ENCODE assay signal across 18 cellular contexts in genomic region chr11:118894192-118894591, GRCh38. TPM values are rescaled to one million over a fixed set of nuclear protein-coding genes. Genes with fewer than 3 reads are reported as not detected.
DNase-seq lines count a peak whose midpoint lies in the region; ATAC-seq and TF ChIP-seq lines count a peak whose summit lies in the region.
"Had no signal": no experiment of that assay in that cellular context is flagged by ENCODE, and none has a peak within 500 bp of the region (broad histone marks: within the 10 kb centered on the region; RNA-seq: fewer than 3 reads in every experiment).

No MANE protein-coding gene starts in this region.

- ATAC-seq in activated naive CD4-positive, alpha-beta T cell treated with anti-CD3 and anti-CD28 coated beads, Interleukin-2, amount 50 U/mL, for 72 hours: no peak
- no peak for ATAC-seq in naive thymus-derived CD8-positive, alpha-beta T cell
- no peak for ATAC-seq in GM18870 (IDR thresholded peaks at IDR 0.05; ENCODE audit: unreplicated experiment)

- POLR2A ChIA-PET in naive thymus-derived CD8-positive, alpha-beta T cell (lab: Charles Lee): interaction anchor here (1.7 to 7.4 kb wide), 10 partner anchors 11 to 203 kb away, joined by 4 to 130 read pairs (median 8); partner anchors contain the start of gene CXCR5

- no peak for DNase-seq in Calu3
- no peak for DNase-seq in activated naive CD4-positive, alpha-beta T cell treated with anti-CD3 and anti-CD28 coated beads, Interleukin-2, amount 50 U/mL, for 72 hours (ENCODE audit: low spot score in 2 of 2)
- peak in 1 of 10 donors; percentile 62 for DNase-seq in naive thymus-derived CD8-positive, alpha-beta T cell
- no peak for DNase-seq in NCI-H510A treated with DMSO at 0.1 percent for 48 hours (lab: John Stamatoyannopoulos, UW)
- DNase-seq in middle frontal gyrus (ENCODE audit: extremely low spot score, low spot score): no peak
- DNase-seq: activated CD4-positive, alpha-beta T cell treated with anti-CD3 and anti-CD28 coated beads, Interleukin-2, amount 50 U/mL, for 48 hours; hypothalamus; Karpas-422; NCI-H2171; NCI-H748 treated with DMSO at 0.1 percent for 48 hours; occipital lobe; stimulated activated CD4-positive, alpha-beta T cell treated with anti-CD3 and anti-CD28 coated beads, Interleukin-2, amount 100 ng/mL, for 48 hours; testis had no signal

- no peak for TF ChIP-seq CTCF in Calu3 (IDR thresholded peaks at IDR 0.05; ENCODE audit: unreplicated experiment)

- H3K27ac ChIP-seq in BLaER1 treated with 17β-estradiol and CSF1 and Interleukin-3, amounts not matched to agents 10 nM and 100 nM: no peak overlapping the region
- H3K27ac ChIP-seq: testis had no signal

- H3K27ac Mint-ChIP-seq in Calu3 (ENCODE audit: unreplicated experiment): peak overlapping the region; percentile 78
- H3K27ac Mint-ChIP-seq in activated naive CD4-positive, alpha-beta T cell treated with anti-CD3 and anti-CD28 coated beads, Interleukin-2, amount 50 U/mL, for 72 hours: peak overlapping the region; percentile 75 to 89
- peak overlapping the region; percentile 92 to 99 (median 98) for H3K27ac Mint-ChIP-seq in naive thymus-derived CD8-positive, alpha-beta T cell
- H3K27ac Mint-ChIP-seq: mesothelial cell of epicardium had no signal

- no peaks in the 10 kb centered on the region for H3K9me3 ChIP-seq in BLaER1 treated with 17β-estradiol and CSF1 and Interleukin-3, amounts not matched to agents 10 nM and 100 nM (replicated peaks in 1 of 11)
- H3K9me3 ChIP-seq: HAP-1, testis had no signal

- BruUV-seq in Calu3 (replicated peaks; lab: Mats Ljungman, UMichigan): no TSS peak

- H3K9me3 Mint-ChIP-seq in Calu3 (ENCODE audit: low read depth, unreplicated experiment): no peaks in the 10 kb centered on the region
- H3K9me3 Mint-ChIP-seq in activated naive CD4-positive, alpha-beta T cell treated with anti-CD3 and anti-CD28 coated beads, Interleukin-2, amount 50 U/mL, for 72 hours: no peaks in the 10 kb centered on the region
- H3K9me3 Mint-ChIP-seq in naive thymus-derived CD8-positive, alpha-beta T cell: no peaks in the 10 kb centered on the region
- H3K9me3 Mint-ChIP-seq: activated T-helper 1 cell treated with anti-CD3 and anti-CD28 coated beads, Interleukin-12 subunit alpha, Interleukin-12 subunit beta, Interleukin-2, Interleukin-4 antibody, amounts not matched to agents 30 ng/mL and 10 ng/mL and 1 ng/mL, durations not matched to agents 14 hours and 24 hours and 36 hours; mesothelial cell of epicardium had no signal

- H3K36me3 Mint-ChIP-seq in Calu3 (ENCODE audit: insufficient read depth, unreplicated experiment): peaks cover 52% of the 10 kb centered on the region
- H3K36me3 Mint-ChIP-seq in activated naive CD4-positive, alpha-beta T cell treated with anti-CD3 and anti-CD28 coated beads, Interleukin-2, amount 50 U/mL, for 72 hours: peaks cover 10 to 33% of the 10 kb centered on the region in 2 donors
- H3K36me3 Mint-ChIP-seq in naive thymus-derived CD8-positive, alpha-beta T cell: peaks cover 0 to 30% (median 6%) of the 10 kb centered on the region in 3 donors

- no peak overlapping the region for H3K4me3 ChIP-seq in BLaER1 treated with 17β-estradiol and CSF1 and Interleukin-3, amounts not matched to agents 10 nM and 100 nM
- H3K4me3 ChIP-seq: HAP-1, testis had no signal

- H3K4me3 Mint-ChIP-seq in Calu3 (ENCODE audit: low read depth, unreplicated experiment): no peak overlapping the region
- H3K4me3 Mint-ChIP-seq in naive thymus-derived CD8-positive, alpha-beta T cell: peak overlapping the region; percentile 16 to 91 (median 77)
- H3K4me3 Mint-ChIP-seq: activated T-helper 1 cell treated with anti-CD3 and anti-CD28 coated beads, Interleukin-12 subunit alpha, Interleukin-12 subunit beta, Interleukin-2, Interleukin-4 antibody, amounts not matched to agents 30 ng/mL and 10 ng/mL and 1 ng/mL, durations not matched to agents 14 hours and 24 hours and 36 hours; mesothelial cell of epicardium had no signal

- peak overlapping the region in 9 of 11 experiments; percentile 45 to 87 (median 78); a peak in 16 of 22 replicates for H3K4me2 ChIP-seq in BLaER1 treated with 17β-estradiol and CSF1 and Interleukin-3, amounts not matched to agents 10 nM and 100 nM

- peaks cover 0 to 44% (median 0%) of the 10 kb centered on the region in 11 experiments; a peak in 9 of 22 replicates for H4K20me1 ChIP-seq in BLaER1 treated with 17β-estradiol and CSF1 and Interleukin-3, amounts not matched to agents 10 nM and 100 nM

- H3K4me1 Mint-ChIP-seq in Calu3 (ENCODE audit: low read depth, unreplicated experiment): no peaks in the 10 kb centered on the region
- peaks cover 53 to 94% (median 90%) of the 10 kb centered on the region in 4 donors for H3K4me1 Mint-ChIP-seq in naive thymus-derived CD8-positive, alpha-beta T cell

- peaks cover 7 to 19% (median 9%) of the 10 kb centered on the region in 11 experiments; a peak in 18 of 22 replicates for H3K36me3 ChIP-seq in BLaER1 treated with 17β-estradiol and CSF1 and Interleukin-3, amounts not matched to agents 10 nM and 100 nM
- H3K36me3 ChIP-seq: HAP-1 had no signal

- peaks cover 32 to 71% (median 66%) of the 10 kb centered on the region in 10 experiments for H3K4me1 ChIP-seq in BLaER1 treated with 17β-estradiol and CSF1 and Interleukin-3, amounts not matched to agents 10 nM and 100 nM
- H3K4me1 ChIP-seq: HAP-1 had no signal

- H3K27me3 ChIP-seq in BLaER1 treated with 17β-estradiol and CSF1 and Interleukin-3, amounts not matched to agents 10 nM and 100 nM: no peaks in the 10 kb centered on the region
- H3K27me3 ChIP-seq: testis had no signal

- H3K27me3 Mint-ChIP-seq in Calu3 (ENCODE audit: unreplicated experiment): no peaks in the 10 kb centered on the region
- H3K27me3 Mint-ChIP-seq in naive thymus-derived CD8-positive, alpha-beta T cell: no peaks in the 10 kb centered on the region

- H3K9ac ChIP-seq in BLaER1 treated with 17β-estradiol and CSF1 and Interleukin-3, amounts not matched to agents 10 nM and 100 nM: no peak overlapping the region

- intact Hi-C loops in Calu3 (cut with micrococcal nuclease; ENCODE audit: unreplicated experiment): no loop called here

- CTCF ChIA-PET in Calu3 (lab: Charles Lee): no interaction called here

RNA-seq across cellular contexts. Expression of gene CXCR5, which starts 10.5 kb away (rescaled TPM):
- not detected in 2 replicates for total RNA-seq in Calu3 (2022)
- total RNA-seq in activated naive CD4-positive, alpha-beta T cell treated with anti-CD3 and anti-CD28 coated beads, Interleukin-2, amount 50 U/mL, for 72 hours: 10 to 100 TPM in 1 of 2 donors, 1 to 10 TPM in 1; 9.3 to 25.9 TPM
- total RNA-seq in naive thymus-derived CD8-positive, alpha-beta T cell: 1 to 10 TPM; 3.2 to 3.5 TPM
- under 1 TPM; 0.17 to 0.63 (median 0.29) TPM for polyA plus RNA-seq in naive thymus-derived CD8-positive, alpha-beta T cell
- total RNA-seq: mesothelial cell of epicardium, occipital lobe had no signal

RNA-seq across cellular contexts. Expression of gene BCL9L, which starts 31.5 kb away (rescaled TPM):
- total RNA-seq in Calu3 (2022): 57.9 and 68.4 TPM in 2 replicates
- total RNA-seq in activated naive CD4-positive, alpha-beta T cell treated with anti-CD3 and anti-CD28 coated beads, Interleukin-2, amount 50 U/mL, for 72 hours: 10 to 100 TPM; 46.6 to 57.4 TPM
- total RNA-seq in naive thymus-derived CD8-positive, alpha-beta T cell: 100 to 1,000 TPM; 283 TPM
- polyA plus RNA-seq in naive thymus-derived CD8-positive, alpha-beta T cell: 1 to 10 TPM; 3.1 to 8.7 (median 4.3) TPM
